1 cellular context compared by ENCODE assay signal in genomic region chr21:32248616-32249550, GRCh38.
TF ChIP-seq lines count a peak whose summit lies in the region.

No MANE protein-coding gene starts in this region.

TF ChIP-seq in HepG2, 621 proteins besides CTCF, POLR2A, EP300 and RAD21:
- TF ChIP-seq DRAP1 (CRISPR knock-in tag; IDR thresholded peaks at IDR 0.05) (no peak), ZNF501 (CRISPR knock-in tag; IDR thresholded peaks at IDR 0.05) (no peak), ELF3 (CRISPR knock-in tag; IDR thresholded peaks at IDR 0.05) (no peak), MBNL3 (CRISPR knock-in tag; conservative IDR thresholded peaks at IDR 0.05) (no peak), RFXANK (CRISPR knock-in tag; IDR thresholded peaks at IDR 0.05) (no peak), SIN3B (IDR thresholded peaks at IDR 0.05; ENCODE audit: low read length) (no peak), MED8 (CRISPR knock-in tag; IDR thresholded peaks at IDR 0.05; ENCODE audit: insufficient replicate concordance) (no peak)
TF ChIP-seq in HepG2: peak in this region for 0.
